In genomic region chr14:37116933-37117844, GRCh38 we compare ENCODE assay signal across 12 cellular contexts. TPM values are rescaled to one million over a fixed set of nuclear protein-coding genes. Genes with fewer than 3 reads are reported as not detected.
DNase-seq lines count a peak whose midpoint lies in the region; ATAC-seq and TF ChIP-seq lines count a peak whose summit lies in the region.
"Had no signal": no experiment of that assay in that cellular context is flagged by ENCODE, and none has a peak within 500 bp of the region (broad histone marks: within the 10 kb centered on the region; RNA-seq: fewer than 3 reads in every experiment).

No MANE protein-coding gene starts in this region.

- no peaks in the 10 kb centered on the region for H3K36me3 ChIP-seq in mucosa of descending colon (ENCODE audit: low read depth)
- H3K36me3 ChIP-seq: heart left ventricle, right atrium auricular region, transverse colon had no signal

- H3K4me1 ChIP-seq in mucosa of descending colon (ENCODE audit: low read depth): no peaks in the 10 kb centered on the region
- H3K4me1 ChIP-seq: heart left ventricle, right atrium auricular region, transverse colon had no signal

- no peak overlapping the region for H3K27ac Mint-ChIP-seq in activated T-helper 17 cell treated with anti-CD3 and anti-CD28 coated beads, Interleukin-2, amount 50 U/mL, for 72 hours

- intact Hi-C loops in mucosa of descending colon (cut with DNase I, micrococcal nuclease): no loop called here

- DNase-seq in DMS53 (lab: John Stamatoyannopoulos, UW) (peak; percentile 48), LNCaP clone FGC (ENCODE audit: low read depth) (no peak), astrocyte of the hippocampus (ENCODE audit: low read depth, low spot score) (peak; percentile 79), left kidney (ENCODE audit: low read depth, low spot score) (peak; percentile 35), GM13976 (ENCODE audit: low spot score) (no peak), mucosa of descending colon (no peak), T-helper 1 cell (no peak)
- DNase-seq: activated CD8-positive, alpha-beta memory T cell treated with anti-CD3 and anti-CD28 coated beads, Interleukin-2, amount 50 U/mL, for 48 hours; heart left ventricle; transverse colon had no signal

- no peak overlapping the region for H3K4me3 Mint-ChIP-seq in activated T-helper 17 cell treated with anti-CD3 and anti-CD28 coated beads, Interleukin-2, amount 50 U/mL, for 72 hours

- TF ChIP-seq CTCF in LNCaP clone FGC (IDR thresholded peaks at IDR 0.05; ENCODE audit: control insufficient read depth, extremely low read depth, insufficient read depth): peak; percentile 64
- no peak for TF ChIP-seq CTCF in GM13976 (IDR thresholded peaks at IDR 0.05; ENCODE audit: borderline replicate concordance, control extremely low read depth, extremely low read depth, insufficient read depth, missing control alignments)
- TF ChIP-seq CTCF in mucosa of descending colon (IDR thresholded peaks at IDR 0.05): no peak

- H3K9me3 Mint-ChIP-seq in activated T-helper 17 cell treated with anti-CD3 and anti-CD28 coated beads, Interleukin-2, amount 50 U/mL, for 72 hours: peaks cover 4% of the 10 kb centered on the region

- no peaks in the 10 kb centered on the region for H3K27me3 Mint-ChIP-seq in activated T-helper 17 cell treated with anti-CD3 and anti-CD28 coated beads, Interleukin-2, amount 50 U/mL, for 72 hours

- H3K36me3 Mint-ChIP-seq in activated T-helper 17 cell treated with anti-CD3 and anti-CD28 coated beads, Interleukin-2, amount 50 U/mL, for 72 hours (ENCODE audit: low read depth): no peaks in the 10 kb centered on the region

- no peaks in the 10 kb centered on the region for H3K4me1 Mint-ChIP-seq in activated T-helper 17 cell treated with anti-CD3 and anti-CD28 coated beads, Interleukin-2, amount 50 U/mL, for 72 hours

- no peak for ATAC-seq in activated T-helper 17 cell treated with anti-CD3 and anti-CD28 coated beads, Interleukin-2, amount 50 U/mL, for 72 hours (replicated peaks)
- ATAC-seq in mucosa of descending colon: no peak
- ATAC-seq: heart left ventricle had no signal

- in situ Hi-C loops in GM13976 (cut with MboI; ENCODE audit: low sequenced_read_pairs, unreplicated experiment): no loop called here

- H3K9me3 ChIP-seq in mucosa of descending colon: no peaks in the 10 kb centered on the region

- no peak overlapping the region for H3K4me3 ChIP-seq in LNCaP clone FGC (ENCODE audit: low read depth, low read length)
- H3K4me3 ChIP-seq in mucosa of descending colon: no peak overlapping the region
- H3K4me3 ChIP-seq: heart left ventricle, right atrium auricular region, transverse colon had no signal

RNA-seq across cellular contexts. Expression of gene SLC25A21, which starts 55.2 kb away (rescaled TPM):
- not detected for total RNA-seq in activated T-helper 17 cell treated with anti-CD3 and anti-CD28 coated beads, Interleukin-2, amount 50 U/mL, for 72 hours
- total RNA-seq in mucosa of descending colon: 1 to 10 TPM in 1 of 3 donors, under 1 TPM in 2; 0.31 to 1.4 (median 0.61) TPM

Comparison
In these comparisons a context has a peak if more than half of its experiments do, and no peak if none do; other contexts are left out.
1. DNase-seq: peak in DMS53 (single experiment), astrocyte of the hippocampus (single experiment) and left kidney (single experiment); none in LNCaP clone FGC (single experiment), GM13976 (single experiment), mucosa of descending colon (0 of 3) and T-helper 1 cell (0 of 5).